Comparison of ENCODE assay signal across 32 cellular contexts in genomic region chr21:39467746-39468145, GRCh38. TPM values are rescaled to one million over a fixed set of nuclear protein-coding genes. Genes with fewer than 3 reads are reported as not detected.
"Had no signal": no experiment of that assay in that cellular context is flagged by ENCODE, and none has a peak within 500 bp of the region (broad histone marks: within the 10 kb centered on the region; RNA-seq: fewer than 3 reads in every experiment).

No MANE protein-coding gene starts in this region.

- H3K27ac ChIP-seq: adrenal gland, body of pancreas, breast epithelium, Peyer's patch, WERI-Rb-1 had no signal

- H3K4me1 Mint-ChIP-seq: activated naive CD4-positive, alpha-beta T cell treated with anti-CD3 and anti-CD28 coated beads, Interleukin-2, amount 50 U/mL, for 24 hours; activated naive CD8-positive, alpha-beta T cell treated with anti-CD3 and anti-CD28 coated beads, Interleukin-2, amount 10 ng/mL, durations not matched to agents 7 days and 5 days had no signal

- H3K4me3 Mint-ChIP-seq: activated CD8-positive, alpha-beta T cell treated with anti-CD3 and anti-CD28 coated beads, Interleukin-2, amount 10 ng/mL, durations not matched to agents 7 days and 5 days; activated naive CD4-positive, alpha-beta T cell treated with anti-CD3 and anti-CD28 coated beads, Interleukin-2, amount 50 U/mL, for 24 hours; activated naive CD8-positive, alpha-beta T cell treated with anti-CD3 and anti-CD28 coated beads, Interleukin-2, amount 10 ng/mL, durations not matched to agents 7 days and 5 days; activated T-cell treated with anti-CD3 and anti-CD28 coated beads, Interleukin-2, amount 50 U/mL, for 24 hours had no signal

- H3K9me3 ChIP-seq: adrenal gland, body of pancreas, breast epithelium, Peyer's patch had no signal

- H3K4me1 ChIP-seq: adrenal gland, body of pancreas, breast epithelium, Peyer's patch had no signal

- ATAC-seq: activated CD8-positive, alpha-beta T cell treated with anti-CD3 and anti-CD28 coated beads, Interleukin-2, amount 10 ng/mL, durations not matched to agents 7 days and 5 days; body of pancreas; PC-3 had no signal

- H3K27me3 ChIP-seq: adrenal gland, body of pancreas, breast epithelium, Peyer's patch had no signal

- H3K9me3 Mint-ChIP-seq: activated naive CD4-positive, alpha-beta T cell treated with anti-CD3 and anti-CD28 coated beads, Interleukin-2, amount 50 U/mL, for 24 hours; activated naive CD8-positive, alpha-beta T cell treated with anti-CD3 and anti-CD28 coated beads, Interleukin-2, amount 10 ng/mL, durations not matched to agents 7 days and 5 days; activated T-cell treated with anti-CD3 and anti-CD28 coated beads, Interleukin-2, amount 50 U/mL, for 24 hours; activated T-helper 2 cell treated with anti-CD3 and anti-CD28 coated beads, Interferon-gamma antibody, Interleukin-2, Interleukin-4, amounts not matched to agents 10 μg/mL and 5 μg/mL and 100 μg/mL, durations not matched to agents 14 hours and 24 hours and 36 hours had no signal

- H3K36me3 ChIP-seq: adrenal gland, breast epithelium, Peyer's patch, WERI-Rb-1 had no signal

- H3K36me3 Mint-ChIP-seq: activated naive CD8-positive, alpha-beta T cell treated with anti-CD3 and anti-CD28 coated beads, Interleukin-2, amount 10 ng/mL, durations not matched to agents 7 days and 5 days had no signal

- DNase-seq: activated CD4-positive, alpha-beta T cell treated with anti-CD3 and anti-CD28 coated beads for 1 hour; activated CD4-positive, alpha-beta T cell treated with anti-CD3 and anti-CD28 coated beads for 48 hours; activated CD4-positive, alpha-beta T cell treated with anti-CD3 and anti-CD28 coated beads, Interleukin-2, amount 50 U/mL, for 4 hours; activated CD4-positive, CD25-positive, alpha-beta regulatory T cell; activated CD8-positive, alpha-beta T cell treated with anti-CD3 and anti-CD28 coated beads, Interleukin-2, amount 10 ng/mL, durations not matched to agents 7 days and 5 days; activated gamma-delta T cell; activated naive CD4-positive, alpha-beta T cell treated with Interleukin-2 at 50 U/mL for 16 hours; activated naive CD8-positive, alpha-beta T cell treated with anti-CD3 and anti-CD28 coated beads, Interleukin-2, amount 10 ng/mL, durations not matched to agents 7 days and 5 days; activated T-cell treated with anti-CD3 and anti-CD28 coated beads, Interleukin-2, amount 50 U/mL, for 24 hours; adrenal gland; body of pancreas; caudate nucleus; Karpas-422; KBM-7; NCI-H1105; NCI-H1436; NCI-H1694; NCI-H1930; NCI-H2081 treated with DMSO at 0.1 percent for 48 hours; NCI-H510A; NCI-H526; NCI-H748 treated with DMSO at 0.1 percent for 48 hours; NK-92 treated with Interleukin-12 subunit alpha and Interleukin-12 subunit beta, amount 100 ng/mL, for 24 hours; PC-3; Peyer's patch; RPMI8226; T1000; WERI-Rb-1 had no signal

- H3K27ac Mint-ChIP-seq: activated CD8-positive, alpha-beta T cell treated with anti-CD3 and anti-CD28 coated beads, Interleukin-2, amount 10 ng/mL, durations not matched to agents 7 days and 5 days; activated naive CD4-positive, alpha-beta T cell treated with anti-CD3 and anti-CD28 coated beads, Interleukin-2, amount 50 U/mL, for 24 hours; activated naive CD8-positive, alpha-beta T cell treated with anti-CD3 and anti-CD28 coated beads, Interleukin-2, amount 10 ng/mL, durations not matched to agents 7 days and 5 days; activated T-cell treated with anti-CD3 and anti-CD28 coated beads, Interleukin-2, amount 50 U/mL, for 24 hours; activated T-helper 2 cell treated with anti-CD3 and anti-CD28 coated beads, Interferon-gamma antibody, Interleukin-2, Interleukin-4, amounts not matched to agents 10 μg/mL and 5 μg/mL and 100 μg/mL, durations not matched to agents 14 hours and 24 hours and 36 hours had no signal

- H3K27me3 Mint-ChIP-seq: activated naive CD4-positive, alpha-beta T cell treated with anti-CD3 and anti-CD28 coated beads, Interleukin-2, amount 50 U/mL, for 24 hours; activated naive CD8-positive, alpha-beta T cell treated with anti-CD3 and anti-CD28 coated beads, Interleukin-2, amount 10 ng/mL, durations not matched to agents 7 days and 5 days; activated T-cell treated with anti-CD3 and anti-CD28 coated beads, Interleukin-2, amount 50 U/mL, for 24 hours had no signal

- H3K4me3 ChIP-seq: adrenal gland, body of pancreas, breast epithelium, Peyer's patch had no signal

RNA-seq across cellular contexts. Expression of gene LCA5L, which starts 22.2 kb away (rescaled TPM):
- total RNA-seq: activated naive CD8-positive, alpha-beta T cell treated with anti-CD3 and anti-CD28 coated beads, Interleukin-2, amount 10 ng/mL, durations not matched to agents 7 days and 5 days; T-helper 2 cell treated with Interferon-gamma antibody and Interleukin-4, amounts not matched to agents 100 ng/mL and 5 ng/mL, for 36 hours had no signal
